6 cellular contexts compared by ENCODE assay signal in the genomic region with DNA sequence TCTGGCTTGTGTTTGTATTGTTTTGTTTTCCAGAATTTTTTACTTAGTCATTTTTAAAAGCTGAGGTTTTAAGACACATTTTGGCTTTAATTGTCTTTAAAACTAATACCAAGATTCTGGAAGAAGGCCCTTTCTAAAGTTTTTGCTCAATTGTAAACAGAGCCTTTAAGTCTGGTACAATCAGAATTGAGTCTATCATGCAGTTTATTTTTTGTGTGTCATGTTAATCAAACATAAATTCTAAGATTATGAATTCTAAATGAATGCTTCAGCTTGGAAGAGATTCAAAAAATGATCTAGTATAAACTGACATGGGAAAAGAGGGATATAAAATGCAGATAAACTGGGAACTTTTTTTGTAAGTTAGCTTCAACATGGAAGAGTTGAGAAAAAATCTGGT.
"Had no signal": no experiment of that assay in that cellular context is flagged by ENCODE, and none has a peak within 500 bp of the region (broad histone marks: within the 10 kb centered on the region; RNA-seq: fewer than 3 reads in every experiment).

No MANE protein-coding gene starts in this region.

- DNase-seq: H9, HCEC 1CT had no signal

- H2AFZ ChIP-seq: GM23338 had no signal

- ATAC-seq: GM23338, HepG2, K562 had no signal

- H3K4me3 ChIP-seq: GM23338, K562 had no signal

- H3K4me2 ChIP-seq: GM23338 had no signal

- H3K27ac ChIP-seq: HL-60 had no signal
